ENCODE assay signal across 1 cellular context in genomic region chr7:66970310-66970709, GRCh38.
TF ChIP-seq lines count a peak whose summit lies in the region.

No MANE protein-coding gene starts in this region.

TF ChIP-seq in HCT116, 20 proteins besides CTCF, POLR2A, EP300 and RAD21:
- TF ChIP-seq EZH2phosphoT487 (IDR thresholded peaks at IDR 0.05; ENCODE audit: borderline replicate concordance) (no peak), CBX3 (IDR thresholded peaks at IDR 0.05; ENCODE audit: low read depth) (no peak), CEBPB (IDR thresholded peaks at IDR 0.05; ENCODE audit: low read depth) (no peak), ELF1 (IDR thresholded peaks at IDR 0.05; ENCODE audit: borderline replicate concordance, low read depth) (no peak), SIN3A (IDR thresholded peaks at IDR 0.05; ENCODE audit: low read depth) (no peak), ATF3 (IDR thresholded peaks at IDR 0.05) (no peak), SP1 (IDR thresholded peaks at IDR 0.05; ENCODE audit: low read depth) (no peak), FOSL1 (IDR thresholded peaks at IDR 0.05; ENCODE audit: low read depth) (no peak), SRF (IDR thresholded peaks at IDR 0.05; ENCODE audit: low read depth) (no peak)
- TF ChIP-seq, protein P1, sequence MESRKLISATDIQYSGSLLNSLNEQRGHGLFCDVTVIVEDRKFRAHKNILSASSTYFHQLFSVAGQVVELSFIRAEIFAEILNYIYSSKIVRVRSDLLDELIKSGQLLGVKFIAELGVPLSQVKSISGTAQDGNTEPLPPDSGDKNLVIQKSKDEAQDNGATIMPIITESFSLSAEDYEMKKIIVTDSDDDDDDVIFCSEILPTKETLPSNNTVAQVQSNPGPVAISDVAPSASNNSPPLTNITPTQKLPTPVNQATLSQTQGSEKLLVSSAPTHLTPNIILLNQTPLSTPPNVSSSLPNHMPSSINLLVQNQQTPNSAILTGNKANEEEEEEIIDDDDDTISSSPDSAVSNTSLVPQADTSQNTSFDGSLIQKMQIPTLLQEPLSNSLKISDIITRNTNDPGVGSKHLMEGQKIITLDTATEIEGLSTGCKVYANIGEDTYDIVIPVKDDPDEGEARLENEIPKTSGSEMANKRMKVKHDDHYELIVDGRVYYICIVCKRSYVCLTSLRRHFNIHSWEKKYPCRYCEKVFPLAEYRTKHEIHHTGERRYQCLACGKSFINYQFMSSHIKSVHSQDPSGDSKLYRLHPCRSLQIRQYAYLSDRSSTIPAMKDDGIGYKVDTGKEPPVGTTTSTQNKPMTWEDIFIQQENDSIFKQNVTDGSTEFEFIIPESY (IDR thresholded peaks at IDR 0.05; ENCODE audit: extremely low read depth, insufficient replicate concordance, low read length) = no peak
